In genomic region chrX:101362116-101362515, GRCh38 we compare ENCODE assay signal across 22 cellular contexts. TPM values are rescaled to one million over a fixed set of nuclear protein-coding genes. Genes with fewer than 3 reads are reported as not detected.
DNase-seq lines count a peak whose midpoint lies in the region; ATAC-seq and TF ChIP-seq lines count a peak whose summit lies in the region.
"Had no signal": no experiment of that assay in that cellular context is flagged by ENCODE, and none has a peak within 500 bp of the region (broad histone marks: within the 10 kb centered on the region; RNA-seq: fewer than 3 reads in every experiment).

No MANE protein-coding gene starts in this region.

- peak; percentile 17 for ATAC-seq in esophagus mucosa
- ATAC-seq: CD8-positive, alpha-beta T cell; GM23338; HCT116 had no signal

- H3K4me1 ChIP-seq in Loucy (ENCODE audit: insufficient read depth, low read length, poor library complexity, severe bottlenecking): no peaks in the 10 kb centered on the region
- H3K4me1 ChIP-seq in trophoblast cell (ENCODE audit: control insufficient read depth in 1 of 2, insufficient read depth in 2 of 2, low read length in 2 of 2): peaks cover 0 to 2% of the 10 kb centered on the region in 2 experiments
- H3K4me1 ChIP-seq: Caco-2 had no signal

- no peak overlapping the region for H4K8ac ChIP-seq in trophoblast cell (ENCODE audit: low read depth, low read length)

- no peak overlapping the region for H4K91ac ChIP-seq in trophoblast cell (ENCODE audit: low read depth, low read length)

- H3K27me3 ChIP-seq in Loucy (ENCODE audit: insufficient read depth, low read length, poor library complexity, severe bottlenecking): no peaks in the 10 kb centered on the region
- H3K27me3 ChIP-seq in trophoblast cell (ENCODE audit: insufficient read depth, low read length): no peaks in the 10 kb centered on the region
- H3K27me3 ChIP-seq: BLaER1 had no signal

- no peak overlapping the region for H2BK12ac ChIP-seq in trophoblast cell (ENCODE audit: low read length)

- no peak overlapping the region for H3K27ac ChIP-seq in trophoblast cell (ENCODE audit: low read depth, low read length)
- H3K27ac ChIP-seq: BLaER1, C4-2B had no signal

- no peak for TF ChIP-seq CTCF in Loucy (conservative IDR thresholded peaks at IDR 0.05; ENCODE audit: low read length)

- no CpG with 5 or more reads among the region's 3 CpGs for WGBS in trophoblast cell (ENCODE audit: extremely low coverage, insufficient coverage, insufficient read length)

- H3K79me1 ChIP-seq in trophoblast cell (ENCODE audit: low read length): no peaks in the 10 kb centered on the region

- no peak overlapping the region for H2AK5ac ChIP-seq in trophoblast cell (ENCODE audit: low read length)

- no peak overlapping the region for H3K18ac ChIP-seq in trophoblast cell (ENCODE audit: low read length)

- H2BK120ac ChIP-seq in trophoblast cell (ENCODE audit: insufficient read depth, low read length, poor library complexity): no peak overlapping the region

- no peak overlapping the region for H3K4ac ChIP-seq in trophoblast cell (ENCODE audit: low read depth, low read length)

- H2AFZ ChIP-seq in Loucy (ENCODE audit: low read length) (0 out of 2 replicates have a peak overlapping the region, but pooled peaks have one; percentile 19), trophoblast cell (ENCODE audit: insufficient read depth, low read length, poor library complexity) (no peak overlapping the region)
- H2AFZ ChIP-seq: GM23338 had no signal

- H3K9ac ChIP-seq in Loucy (ENCODE audit: low read depth, low read length, poor library complexity, severe bottlenecking): no peak overlapping the region
- no peak overlapping the region for H3K9ac ChIP-seq in trophoblast cell (ENCODE audit: low read length)
- H3K9ac ChIP-seq: BLaER1 had no signal

- no peaks in the 10 kb centered on the region for H4K20me1 ChIP-seq in Loucy (ENCODE audit: insufficient read depth, low read length, poor library complexity, severe bottlenecking)
- H4K20me1 ChIP-seq: BLaER1 had no signal

- H3K79me2 ChIP-seq in Loucy (ENCODE audit: insufficient read depth, low read length): no peaks in the 10 kb centered on the region
- H3K79me2 ChIP-seq in trophoblast cell (ENCODE audit: control insufficient read depth, insufficient read depth, low read length, poor library complexity): no peaks in the 10 kb centered on the region

- no peaks in the 10 kb centered on the region for H3F3A ChIP-seq in Loucy (ENCODE audit: low read depth)

- no peak overlapping the region for H2BK5ac ChIP-seq in trophoblast cell (ENCODE audit: low read depth, low read length, poor library complexity)

- H3K36me3 ChIP-seq in Loucy (ENCODE audit: insufficient read depth, low read length): no peaks in the 10 kb centered on the region
- H3K36me3 ChIP-seq in trophoblast cell (ENCODE audit: control insufficient read depth in 1 of 2, insufficient read depth in 2 of 2, low read length in 2 of 2): no peaks in the 10 kb centered on the region

- H3K14ac ChIP-seq in trophoblast cell (ENCODE audit: low read length): no peak overlapping the region

- H3K9me2 ChIP-seq in Loucy (replicated peaks; ENCODE audit: low read depth, low read length): no peaks in the 10 kb centered on the region

- no peak overlapping the region for H3K23ac ChIP-seq in trophoblast cell (ENCODE audit: low read length)

- no peak overlapping the region for H4K12ac ChIP-seq in trophoblast cell (ENCODE audit: low read depth, low read length)

- H3K4me2 ChIP-seq in Loucy (ENCODE audit: low read depth, low read length, poor library complexity, severe bottlenecking) (no peak overlapping the region), trophoblast cell (ENCODE audit: low read length) (no peak overlapping the region)
- H3K4me2 ChIP-seq: BLaER1, GM23338 had no signal

- H3K9me3 ChIP-seq in Loucy (ENCODE audit: insufficient read depth, low read depth, low read length) (no peaks in the 10 kb centered on the region), trophoblast cell (ENCODE audit: insufficient read depth, low read depth, low read length) (no peaks in the 10 kb centered on the region)
- H3K9me3 ChIP-seq: BLaER1, Caco-2 had no signal

- DNase-seq in trophoblast cell: peak; percentile 23 to 66
- DNase-seq in HPDE6-E6E7 (ENCODE audit: extremely low spot score): no peak
- DNase-seq in DMS153 treated with DMSO at 0.1 percent for 48 hours (lab: John Stamatoyannopoulos, UW; ENCODE audit: unreplicated experiment): no peak
- no peak for DNase-seq in activated CD4-positive, alpha-beta T cell treated with anti-CD3 and anti-CD28 coated beads, Interleukin-2, amount 50 U/mL, for 48 hours
- DNase-seq: Caco-2; CD4-positive, CD25-positive, alpha-beta regulatory T cell; CD8-positive, alpha-beta T cell; DMS153; DMS79; EL; GF-D8; H9 had no signal

- H3K4me3 ChIP-seq in Loucy (ENCODE audit: low read length, poor library complexity, severe bottlenecking) (no peak overlapping the region), trophoblast cell (ENCODE audit: low read depth, low read length) (no peak overlapping the region)
- H3K4me3 ChIP-seq: BLaER1, GM23338 had no signal

RNA-seq across cellular contexts. Expression of gene TIMM8A, which starts 13.6 kb away (rescaled TPM):
- 14.2 TPM for total RNA-seq in esophagus mucosa
- 24.5 and 27.5 TPM in 2 replicates for polyA plus RNA-seq in trophoblast cell (2013)

RNA-seq across cellular contexts. Expression of gene BTK, which starts 23.9 kb away (rescaled TPM):
- total RNA-seq in esophagus mucosa: 1.0 TPM
- polyA plus RNA-seq in trophoblast cell (2013): 6.4 and 7.8 TPM in 2 replicates
- total RNA-seq: A172, A673, Caco-2, G401, H4 had no signal

RNA-seq across cellular contexts. Expression of gene RPL36A, which starts 28.7 kb away (rescaled TPM):
- 361 TPM for total RNA-seq in esophagus mucosa
- polyA plus RNA-seq in trophoblast cell (2013): 2,211 and 2,301 TPM in 2 replicates

RNA-seq across cellular contexts. Expression of gene GLA, which starts 45.6 kb away (rescaled TPM):
- 16.9 TPM for total RNA-seq in esophagus mucosa
- 121 and 137 TPM in 2 replicates for polyA plus RNA-seq in trophoblast cell (2013)

RNA-seq across cellular contexts. Expression of gene HNRNPH2, which starts 45.9 kb away (rescaled TPM):
- 31.5 TPM for total RNA-seq in esophagus mucosa
- 63.1 and 66.0 TPM in 2 replicates for polyA plus RNA-seq in trophoblast cell (2013)

Comparison
In these comparisons a context has a peak if more than half of its experiments do, and no peak if none do; other contexts are left out.
1. DNase-seq: peak in trophoblast cell (2 of 2); none in HPDE6-E6E7 (single experiment), DMS153 treated with DMSO at 0.1 percent for 48 hours (single experiment) and activated CD4-positive, alpha-beta T cell treated with anti-CD3 and anti-CD28 coated beads, Interleukin-2, amount 50 U/mL, for 48 hours (0 of 2).